Comparison of ENCODE assay signal across 12 cellular contexts in genomic region chr21:45080639-45081414, GRCh38. TPM values are rescaled to one million over a fixed set of nuclear protein-coding genes. Genes with fewer than 3 reads are reported as not detected.
DNase-seq lines count a peak whose midpoint lies in the region; ATAC-seq, FAIRE-seq and TF ChIP-seq lines count a peak whose summit lies in the region.
"Had no signal": no experiment of that assay in that cellular context is flagged by ENCODE, and none has a peak within 500 bp of the region (broad histone marks: within the 10 kb centered on the region; RNA-seq: fewer than 3 reads in every experiment).

No MANE protein-coding gene starts in this region.

- intact Hi-C loops in mammary epithelial cell (cut with micrococcal nuclease) = no loop called here
- intact Hi-C loops in naive thymus-derived CD4-positive, alpha-beta T cell (cut with micrococcal nuclease) = no loop called here
- intact Hi-C loops in kidney (cut with DNase I) = no loop called here

- H3K4me1 Mint-ChIP-seq in naive thymus-derived CD4-positive, alpha-beta T cell = peaks cover 73 to 100% (median 98%) of the 10 kb centered on the region in 7 donors

- no peaks in the 10 kb centered on the region for H3K9me3 Mint-ChIP-seq in naive thymus-derived CD4-positive, alpha-beta T cell

- CTCF ChIA-PET in mammary epithelial cell (lab: Charles Lee; ENCODE audit: low non-redundant PET) = no interaction called here
- CTCF ChIA-PET in naive thymus-derived CD4-positive, alpha-beta T cell (lab: Charles Lee) = interaction anchor here (1.3 to 1.4 kb wide), 2 partner anchors 10 to 49 kb away, joined by 3 read pairs; no protein-coding TSS in a partner anchor

- POLR2A ChIA-PET in naive thymus-derived CD4-positive, alpha-beta T cell (lab: Charles Lee) = interaction anchor here (1.1 to 1.6 kb wide), 2 partner anchors 10 to 37 kb away, joined by 3 read pairs; no protein-coding TSS in a partner anchor

- DNase-seq in EH (ENCODE audit: low read depth) = peak; percentile 78
- DNase-seq in T-helper 1 cell = peak in 3 of 5 donors; percentile 19 to 71 (median 29)
- DNase-seq in mammary epithelial cell = no peak
- DNase-seq in naive thymus-derived CD4-positive, alpha-beta T cell = peak in 2 of 9 donors; percentile 44 to 60
- DNase-seq in kidney = no peak
- DNase-seq in putamen (ENCODE audit: low spot score) = no peak
- DNase-seq in epidermal melanocyte (ENCODE audit: insufficient read length, low spot score) = no peak
- DNase-seq: erythroblast, NCI-H2029 treated with DMSO at 0.1 percent for 48 hours, pancreas, thyroid gland had no signal

- no peak for ATAC-seq in naive thymus-derived CD4-positive, alpha-beta T cell
- ATAC-seq in HG02870 (IDR thresholded peaks at IDR 0.05; ENCODE audit: unreplicated experiment) = no peak

- H3K9ac ChIP-seq in mammary epithelial cell (ENCODE audit: insufficient read depth, low read length) = no peak overlapping the region
- H3K9ac ChIP-seq in kidney (ENCODE audit: low read length in 2 of 2) = no peak overlapping the region

- H3K27ac ChIP-seq in mammary epithelial cell (ENCODE audit: insufficient read depth, low read depth, low read length) (no peak overlapping the region), kidney (ENCODE audit: low read depth in 2 of 2, low read length in 2 of 2) (no peak overlapping the region)
- peak overlapping the region; percentile 72 for H3K27ac ChIP-seq in naive thymus-derived CD4-positive, alpha-beta T cell (ENCODE audit: low read depth, low read length)
- H3K27ac ChIP-seq: pancreas, thyroid gland had no signal

- no peaks in the 10 kb centered on the region for H4K20me1 ChIP-seq in mammary epithelial cell (ENCODE audit: insufficient read depth, low read length)

- H3K27ac Mint-ChIP-seq in naive thymus-derived CD4-positive, alpha-beta T cell = peak overlapping the region; percentile 85 to 98 (median 93)

- peak overlapping the region; percentile 63 to 92 (median 68) for H3K4me3 Mint-ChIP-seq in naive thymus-derived CD4-positive, alpha-beta T cell

- H3K4me2 ChIP-seq in mammary epithelial cell (ENCODE audit: insufficient read depth, low read depth, low read length) = peak overlapping the region; percentile 6

- no peaks in the 10 kb centered on the region for H3K27me3 ChIP-seq in mammary epithelial cell (ENCODE audit: insufficient read depth, low read length)
- H3K27me3 ChIP-seq in naive thymus-derived CD4-positive, alpha-beta T cell (ENCODE audit: control insufficient read depth in 2 of 2, insufficient read depth in 2 of 2, low read length in 2 of 2) = no peaks in the 10 kb centered on the region
- H3K27me3 ChIP-seq: pancreas, thyroid gland had no signal

- dilution Hi-C loops in mammary epithelial cell (cut with HindIII; ENCODE audit: low sequenced_read_pairs) = loop anchor here (5.0 kb wide), 1 partner anchor 144 kb away; no protein-coding TSS in a partner anchor

- no peak for TF ChIP-seq CTCF in mammary epithelial cell (conservative IDR thresholded peaks at IDR 0.05 in 1 of 2, IDR thresholded peaks at IDR 0.05 in 1 of 2; ENCODE audit: extremely low read depth in 1 of 2, insufficient read depth in 1 of 2, low read depth in 1 of 2, low read length in 2 of 2)
- no peak for TF ChIP-seq CTCF in kidney (IDR thresholded peaks at IDR 0.05; ENCODE audit: borderline replicate concordance, extremely low read depth, insufficient read depth)

- peaks cover 0 to 12% (median 6%) of the 10 kb centered on the region in 5 donors for H3K36me3 Mint-ChIP-seq in naive thymus-derived CD4-positive, alpha-beta T cell

- BruUV-seq in mammary epithelial cell (replicated peaks; lab: Mats Ljungman, UMichigan) = no TSS peak

- H3K36me3 ChIP-seq in mammary epithelial cell (ENCODE audit: insufficient read depth, low read length) (peaks cover 3% of the 10 kb centered on the region), kidney (ENCODE audit: control insufficient read depth in 1 of 2, insufficient read depth in 2 of 2, low read length in 2 of 2) (peaks cover 0 to 4% of the 10 kb centered on the region in 2 donors)
- H3K36me3 ChIP-seq in naive thymus-derived CD4-positive, alpha-beta T cell (ENCODE audit: control insufficient read depth in 2 of 3, insufficient read depth in 3 of 3, low read length in 3 of 3) = no peaks in the 10 kb centered on the region
- H3K36me3 ChIP-seq: pancreas, thyroid gland had no signal

- 64% methylated on average over 8 of the region's 8 CpGs for WGBS in mammary epithelial cell (ENCODE audit: low coverage, missing lambda C conversion rate)

- no peaks in the 10 kb centered on the region for H3K9me3 ChIP-seq in mammary epithelial cell (replicated peaks; ENCODE audit: insufficient read depth, low read length)
- no peaks in the 10 kb centered on the region for H3K9me3 ChIP-seq in naive thymus-derived CD4-positive, alpha-beta T cell (ENCODE audit: control insufficient read depth in 2 of 3, low read length in 3 of 3)
- H3K9me3 ChIP-seq in kidney (ENCODE audit: control insufficient read depth in 1 of 2, low read length in 2 of 2) = no peaks in the 10 kb centered on the region
- H3K9me3 ChIP-seq: pancreas, thyroid gland had no signal

- H3K79me2 ChIP-seq in mammary epithelial cell (ENCODE audit: insufficient read depth, low read length) = peaks cover 94% of the 10 kb centered on the region

- no peak overlapping the region for H2AFZ ChIP-seq in mammary epithelial cell (ENCODE audit: low read depth, low read length)

- no peak for FAIRE-seq in kidney (lab: Jason Lieb, UNC)
- FAIRE-seq: pancreas had no signal

- H3K4me3 ChIP-seq in mammary epithelial cell (replicated peaks in 1 of 3; ENCODE audit: insufficient read depth in 1 of 3, low read depth in 2 of 3, low read length in 3 of 3) (no peak overlapping the region), kidney (ENCODE audit: low read length in 2 of 2) (no peak overlapping the region)
- H3K4me3 ChIP-seq in naive thymus-derived CD4-positive, alpha-beta T cell (ENCODE audit: low read length) = no peak overlapping the region
- H3K4me3 ChIP-seq: pancreas, thyroid gland had no signal

- no peaks in the 10 kb centered on the region for H3K27me3 Mint-ChIP-seq in naive thymus-derived CD4-positive, alpha-beta T cell

- H3K4me1 ChIP-seq in mammary epithelial cell (ENCODE audit: insufficient read depth, low read length) = peaks cover 45% of the 10 kb centered on the region
- peaks cover 91 to 96% of the 10 kb centered on the region in 2 donors for H3K4me1 ChIP-seq in naive thymus-derived CD4-positive, alpha-beta T cell (ENCODE audit: control insufficient read depth in 2 of 2, insufficient read depth in 2 of 2, low read length in 2 of 2)
- H3K4me1 ChIP-seq in kidney (ENCODE audit: control insufficient read depth in 1 of 2, insufficient read depth in 1 of 2, low read depth in 1 of 2, low read length in 2 of 2) = peaks cover 0 to 5% of the 10 kb centered on the region in 2 donors
- H3K4me1 ChIP-seq: pancreas, thyroid gland had no signal

- in situ Hi-C loops in mammary epithelial cell (cut with MboI; ENCODE audit: low sequenced_read_pairs in 2 of 2) = no loop called here

RNA-seq across cellular contexts. Expression of gene ADARB1, which starts 6.4 kb away (rescaled TPM):
- 10 to 100 TPM; 42.5 to 82.9 TPM for total RNA-seq in mammary epithelial cell
- 17.2 TPM for polyA plus RNA-seq in mammary epithelial cell
- 26.9 TPM for polyA minus RNA-seq in mammary epithelial cell
- 10 to 100 TPM; 35.7 to 52.2 (median 38.9) TPM for total RNA-seq in naive thymus-derived CD4-positive, alpha-beta T cell
- polyA plus RNA-seq in naive thymus-derived CD4-positive, alpha-beta T cell = 10 to 100 TPM in 1 of 2 donors, 1 to 10 TPM in 1; 6.2 to 11.7 TPM
- 34.9 TPM for total RNA-seq in kidney
- 6.7 TPM for polyA plus RNA-seq in kidney (ENCODE audit: insufficient read depth, low read depth, low replicate concordance)

Comparison
In these comparisons a context has a peak if more than half of its experiments do, and no peak if none do; other contexts are left out.
1. DNase-seq: peak in EH (single experiment) and T-helper 1 cell (3 of 5); none in mammary epithelial cell (single experiment), kidney (single experiment), putamen (single experiment) and epidermal melanocyte (single experiment).